8 cellular contexts compared by ENCODE assay signal in genomic region chr5:140806834-140807775, GRCh38. TPM values are rescaled to one million over a fixed set of nuclear protein-coding genes. Genes with fewer than 3 reads are reported as not detected.
A peak's percentile ranks its signal among the peaks of the same experiment; 100 is the strongest.
DNase-seq lines count a peak whose midpoint lies in the region; ATAC-seq and TF ChIP-seq lines count a peak whose summit lies in the region.
"Had no signal": no experiment of that assay in that cellular context is flagged by ENCODE, and none has a peak within 500 bp of the region (broad histone marks: within the 10 kb centered on the region; RNA-seq: fewer than 3 reads in every experiment).

Gene PCDHA4 (plus strand): TSS chr5:140807068.

- peaks cover 15% of the 10 kb centered on the region for H3K9me3 Mint-ChIP-seq in GM23338

- DNase-seq in GM23338 (ENCODE audit: low spot score), result peak; percentile 88
- no peak for DNase-seq in OCI-LY7 (ENCODE audit: low spot score)
- DNase-seq in fibroblast of the aortic adventitia (ENCODE audit: low read depth), result peak; percentile 16
- no peak for DNase-seq in NCI-H1694 treated with DMSO at 0.1 percent for 48 hours (lab: John Stamatoyannopoulos, UW)
- DNase-seq in NCI-H2081 treated with DMSO at 0.1 percent for 48 hours (lab: John Stamatoyannopoulos, UW), result no peak
- DNase-seq in NCI-H2196 treated with DMSO at 0.1 percent for 48 hours (lab: John Stamatoyannopoulos, UW; ENCODE audit: unreplicated experiment), result no peak

- no peak within 1 kb of the TSS for H3K9ac ChIP-seq in parathyroid adenoma

- H3K27me3 Mint-ChIP-seq in GM23338 (ENCODE audit: insufficient read depth, low read depth, poor library complexity), result no peaks in the 10 kb centered on the region

- H3K9me3 ChIP-seq in OCI-LY7 (ENCODE audit: low read length) (no peaks in the 10 kb centered on the region), parathyroid adenoma (ENCODE audit: control insufficient read depth, low read length) (no peaks in the 10 kb centered on the region)

- BruUV-seq in OCI-LY7 (replicated peaks; lab: Mats Ljungman, UMichigan), result no TSS peak

- no peaks in the 10 kb centered on the region for H4K20me1 ChIP-seq in GM23338 (replicated peaks; ENCODE audit: insufficient read depth)
- H4K20me1 ChIP-seq in OCI-LY7 (ENCODE audit: insufficient read depth, low read length), result no peaks in the 10 kb centered on the region

- H3K4me1 Mint-ChIP-seq in GM23338, result peaks cover 7% of the 10 kb centered on the region

- H3K36me3 ChIP-seq in GM23338 (ENCODE audit: insufficient read depth) (no peaks in the 10 kb centered on the region), OCI-LY7 (ENCODE audit: insufficient read depth, low read length) (no peaks in the 10 kb centered on the region), parathyroid adenoma (ENCODE audit: control insufficient read depth, insufficient read depth, low read length) (no peaks in the 10 kb centered on the region)

- peak within 1 kb of the TSS; percentile 93 for H3K4me3 Mint-ChIP-seq in GM23338

- H3K9me2 ChIP-seq in GM23338 (ENCODE audit: insufficient read depth) (no peaks in the 10 kb centered on the region), OCI-LY7 (ENCODE audit: insufficient read depth, low read length) (no peaks in the 10 kb centered on the region)

- peak; percentile 95 for ATAC-seq in GM23338

- no peaks in the 10 kb centered on the region for H3F3A ChIP-seq in GM23338 (replicated peaks; ENCODE audit: low read depth)

- H3K4me2 ChIP-seq in GM23338 (peak within 1 kb of the TSS; percentile 79), OCI-LY7 (ENCODE audit: low read length) (no peak within 1 kb of the TSS), parathyroid adenoma (ENCODE audit: low read length) (peak within 1 kb of the TSS; percentile 26)

- H3K27me3 ChIP-seq in GM23338 (ENCODE audit: insufficient read depth), result no peaks in the 10 kb centered on the region
- H3K27me3 ChIP-seq in parathyroid adenoma (ENCODE audit: control insufficient read depth, insufficient read depth, low read length), result no peaks in the 10 kb centered on the region

- CTCF ChIA-PET in OCI-LY7 (lab: Charles Lee; ENCODE audit: unreplicated experiment), result no interaction called here

- H3K4me3 ChIP-seq in GM23338, result peak within 1 kb of the TSS; percentile 72
- no peak within 1 kb of the TSS for H3K4me3 ChIP-seq in OCI-LY7 (ENCODE audit: low read depth, low read length, poor library complexity, severe bottlenecking)
- peak within 1 kb of the TSS; percentile 47 for H3K4me3 ChIP-seq in fibroblast of the aortic adventitia (ENCODE audit: low read depth, low read length)
- no peak within 1 kb of the TSS for H3K4me3 ChIP-seq in parathyroid adenoma (ENCODE audit: low read depth, low read length)

- H3K4me1 ChIP-seq in GM23338 (ENCODE audit: insufficient read depth) (0 out of 2 replicates have a peak, but pooled peaks cover 3% of the 10 kb centered on the region), OCI-LY7 (ENCODE audit: insufficient read depth, low read length, poor library complexity, severe bottlenecking) (no peaks in the 10 kb centered on the region), parathyroid adenoma (no peaks in the 10 kb centered on the region)

- H3K79me2 ChIP-seq in GM23338 (replicated peaks; ENCODE audit: insufficient read depth) (no peaks in the 10 kb centered on the region), OCI-LY7 (ENCODE audit: insufficient read depth, low read depth, low read length) (no peaks in the 10 kb centered on the region), parathyroid adenoma (no peaks in the 10 kb centered on the region)

- peaks cover 37% of the 10 kb centered on the region for H3K36me3 Mint-ChIP-seq in GM23338 (ENCODE audit: low read depth)

- H3K27ac ChIP-seq in GM23338 (ENCODE audit: low read depth), result no peak within 1 kb of the TSS
- H3K27ac ChIP-seq in OCI-LY7 (ENCODE audit: low read depth, low read length, poor library complexity, severe bottlenecking), result no peak within 1 kb of the TSS
- H3K27ac ChIP-seq in parathyroid adenoma, result peak within 1 kb of the TSS; percentile 79

- H2AFZ ChIP-seq in GM23338, result peak within 1 kb of the TSS; percentile 90
- H2AFZ ChIP-seq in OCI-LY7 (ENCODE audit: low read length), result no peak within 1 kb of the TSS
- H2AFZ ChIP-seq in parathyroid adenoma, result peak within 1 kb of the TSS; percentile 71

- intact Hi-C loops in OCI-LY7 (cut with micrococcal nuclease; ENCODE audit: unreplicated experiment), result no loop called here

- TF ChIP-seq CTCF in GM23338 (conservative IDR thresholded peaks at IDR 0.05; ENCODE audit: low read depth in 2 of 2) (peak; percentile 83 to 84), OCI-LY7 (conservative IDR thresholded peaks at IDR 0.05; ENCODE audit: low read length) (peak; percentile 67), fibroblast of the aortic adventitia (IDR thresholded peaks at IDR 0.05; ENCODE audit: insufficient read depth, low read length) (peak; percentile 38), parathyroid adenoma (IDR thresholded peaks at IDR 0.05) (peak; percentile 31)

- H3K27ac Mint-ChIP-seq in GM23338, result peak within 1 kb of the TSS; percentile 80

- POLR2A ChIA-PET in OCI-LY7 (lab: Charles Lee), result interaction anchor here (0.5 kb wide), 1 partner anchor 238 kb away, joined by 6 read pairs; no protein-coding TSS in a partner anchor

TF ChIP-seq in GM23338, 12 proteins besides CTCF, POLR2A, EP300 and RAD21:
- TF ChIP-seq ZNF462 (CRISPR knock-in tag; IDR thresholded peaks at IDR 0.05) (no peak), POLR2AphosphoS5 (IDR thresholded peaks at IDR 0.05; ENCODE audit: low read depth) (peak; percentile 42; the same call in 1 of the 2 replicates)

RNA-seq across cellular contexts. Expression of gene PCDHA4, which starts in this region (rescaled TPM):
- 9.6 and 12.5 TPM in 2 replicates for total RNA-seq in GM23338 (2014; rRNA removed; shearing (Covaris generic))
- 1.6 and 1.8 TPM in 2 replicates for polyA plus RNA-seq in GM23338 (2016; fragmentation: Nextera tagmentation; extraction: Ambion mirVana)
- total RNA-seq in OCI-LY7 (2014; rRNA removed; shearing (Covaris generic)), result not detected in 2 replicates
- total RNA-seq in OCI-LY7 (2022), result not detected in 2 replicates
- total RNA-seq in fibroblast of the aortic adventitia (ENCODE audit: low replicate concordance), result 0.09 and 1.1 TPM in 2 replicates
- total RNA-seq: activated CD8-positive, alpha-beta memory T cell treated with anti-CD3 and anti-CD28 coated beads for 36 hours had no signal

Comparison
In these comparisons a context has a peak if more than half of its experiments do, and no peak if none do; other contexts are left out.
1. DNase-seq: peak in GM23338 (single experiment) and fibroblast of the aortic adventitia (single experiment); none in OCI-LY7 (single experiment), NCI-H1694 treated with DMSO at 0.1 percent for 48 hours (single experiment), NCI-H2081 treated with DMSO at 0.1 percent for 48 hours (single experiment) and NCI-H2196 treated with DMSO at 0.1 percent for 48 hours (single experiment).
2. H3K4me3 ChIP-seq: peak in GM23338 (single experiment) and fibroblast of the aortic adventitia (single experiment); none in OCI-LY7 (single experiment) and parathyroid adenoma (single experiment).
3. CTCF ChIP-seq: peak in every context shown above with its lines; median percentile 84 in GM23338; 67 in OCI-LY7; 38 in fibroblast of the aortic adventitia; 31 in parathyroid adenoma.